In the genomic region with DNA sequence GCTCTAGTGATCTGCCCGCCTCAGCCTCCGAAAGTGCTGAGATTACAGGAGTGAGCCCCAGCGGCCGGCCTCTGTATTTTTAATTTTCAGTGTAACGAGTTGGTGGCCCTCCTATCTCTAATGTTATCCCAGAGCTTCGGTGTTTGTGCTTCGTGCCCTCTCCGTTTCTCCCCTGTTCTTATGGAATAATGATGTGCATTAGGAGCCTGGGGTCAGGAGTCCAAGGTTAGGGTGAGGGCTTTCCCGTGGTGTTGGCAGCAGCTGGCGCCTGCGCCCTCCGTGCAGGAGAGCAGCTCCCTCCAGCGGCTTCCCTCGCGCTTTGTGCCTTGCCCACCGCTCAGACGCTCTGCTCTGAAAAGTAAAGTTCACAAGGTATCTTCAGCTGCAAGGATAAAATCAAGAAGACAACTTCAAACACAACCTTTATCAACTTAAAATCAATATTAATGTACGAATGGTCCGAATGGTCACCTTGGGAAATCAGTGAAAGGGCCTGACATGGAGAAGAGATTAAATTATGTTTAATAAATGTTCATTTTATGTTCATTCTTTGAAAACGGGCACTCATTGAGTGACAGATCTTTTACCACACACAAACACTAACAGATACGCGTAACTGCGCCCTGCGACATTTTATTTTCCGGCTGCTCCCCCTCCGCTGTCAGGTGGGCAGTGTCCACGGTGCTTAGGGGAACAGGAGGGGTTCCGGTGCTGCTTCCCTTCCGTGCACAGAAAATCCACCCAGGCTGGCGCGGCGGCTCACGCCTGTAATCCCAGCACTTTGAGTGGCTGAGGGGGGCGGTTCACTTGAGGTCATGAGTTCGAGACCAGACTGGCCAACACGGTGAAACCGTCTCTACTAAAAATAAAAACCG, we compare ENCODE assay signal across 8 cellular contexts.
DNase-seq lines count a peak whose midpoint lies in the region; ATAC-seq lines count a peak whose summit lies in the region.

No MANE protein-coding gene starts in this region.

- peaks cover 42% of the 10 kb centered on the region for H3K27me3 Mint-ChIP-seq in dendritic cell treated with granulocyte-macrophage colony-stimulating factor and Interleukin-4, amounts not matched to agents 40 ng/mL and 50 ng/mL, for 4 days

- H3K27ac Mint-ChIP-seq in dendritic cell treated with granulocyte-macrophage colony-stimulating factor and Interleukin-4, amounts not matched to agents 40 ng/mL and 50 ng/mL, for 4 days = peak overlapping the region; percentile 55

- no peaks in the 10 kb centered on the region for H3K9me3 Mint-ChIP-seq in dendritic cell treated with granulocyte-macrophage colony-stimulating factor and Interleukin-4, amounts not matched to agents 40 ng/mL and 50 ng/mL, for 4 days

- intact Hi-C loops in dendritic cell treated with granulocyte-macrophage colony-stimulating factor and Interleukin-4, amounts not matched to agents 40 ng/mL and 50 ng/mL, for 4 days (cut with micrococcal nuclease) = no loop called here

- peaks cover 14% of the 10 kb centered on the region for H3K4me1 Mint-ChIP-seq in dendritic cell treated with granulocyte-macrophage colony-stimulating factor and Interleukin-4, amounts not matched to agents 40 ng/mL and 50 ng/mL, for 4 days (ENCODE audit: low read depth)

- H3K4me3 Mint-ChIP-seq in dendritic cell treated with granulocyte-macrophage colony-stimulating factor and Interleukin-4, amounts not matched to agents 40 ng/mL and 50 ng/mL, for 4 days = peak overlapping the region; percentile 82

- ATAC-seq in HG02610 (IDR thresholded peaks at IDR 0.05; ENCODE audit: unreplicated experiment) = peak; percentile 35
- no peak for ATAC-seq in HG02884 (IDR thresholded peaks at IDR 0.05; ENCODE audit: unreplicated experiment)

- DNase-seq in AML-193 (lab: John Stamatoyannopoulos, UW) = peak; percentile 29 to 41
- peak; percentile 35 for DNase-seq in activated CD4-positive, CD25-positive, alpha-beta regulatory T cell treated with anti-CD3 and anti-CD28 coated beads, Interleukin-2, amount 50 U/mL, for 72 hours
- DNase-seq in lung microvascular endothelial cell (ENCODE audit: low read depth in 2 of 2) = peak; percentile 60 to 69
- peak in 5 of 6 experiments; percentile 23 to 32 (median 27) for DNase-seq in stimulated activated naive CD4-positive, alpha-beta T cell (lab: John Stamatoyannopoulos, UW)
- no peak for DNase-seq in GM19240 (ENCODE audit: insufficient read length, low spot score)

- H3K36me3 Mint-ChIP-seq in dendritic cell treated with granulocyte-macrophage colony-stimulating factor and Interleukin-4, amounts not matched to agents 40 ng/mL and 50 ng/mL, for 4 days (ENCODE audit: low read depth) = no peaks in the 10 kb centered on the region
